ENCODE assay signal across 23 cellular contexts in genomic region chr4:17699380-17699779, GRCh38.
"Had no signal": no experiment of that assay in that cellular context is flagged by ENCODE, and none has a peak within 500 bp of the region (broad histone marks: within the 10 kb centered on the region; RNA-seq: fewer than 3 reads in every experiment).

No MANE protein-coding gene starts in this region.

- H3K4me3 ChIP-seq: colonic mucosa, coronary artery, dorsolateral prefrontal cortex, esophagus muscularis mucosa, esophagus squamous epithelium, gastroesophageal sphincter, heart left ventricle, heart right ventricle had no signal

- H3K9me3 ChIP-seq: colonic mucosa, gastrocnemius medialis had no signal

- H3K36me3 ChIP-seq: colonic mucosa, esophagus muscularis mucosa, esophagus squamous epithelium, gastrocnemius medialis, gastroesophageal sphincter, heart left ventricle, heart right ventricle had no signal

- H3K4me1 ChIP-seq: colonic mucosa, esophagus muscularis mucosa, esophagus squamous epithelium, foreskin keratinocyte, gastroesophageal sphincter, heart left ventricle, heart right ventricle had no signal

- DNase-seq: colonic mucosa; cortex of kidney; dermis blood vessel endothelial cell; dorsolateral prefrontal cortex; effector CD4-positive, alpha-beta T cell; effector CD8-positive, alpha-beta T cell; effector memory CD4-positive, alpha-beta T cell; effector memory CD8-positive, alpha-beta T cell; endodermal cell; erythroblast; esophagus squamous epithelium; foreskin fibroblast; foreskin keratinocyte; foreskin melanocyte; gastrocnemius medialis; glutamatergic neuron; head of caudate nucleus; heart left ventricle; heart right ventricle had no signal

- H3K27ac ChIP-seq: colonic mucosa, coronary artery, dorsolateral prefrontal cortex, epithelial cell of prostate, esophagus muscularis mucosa, esophagus squamous epithelium, foreskin keratinocyte, gastrocnemius medialis, gastroesophageal sphincter, heart left ventricle, heart right ventricle had no signal
